ENCODE assay signal across 21 cellular contexts in genomic region chr1:177310326-177310725, GRCh38.
DNase-seq lines count a peak whose midpoint lies in the region; ATAC-seq and TF ChIP-seq lines count a peak whose summit lies in the region.
"Had no signal": no experiment of that assay in that cellular context is flagged by ENCODE, and none has a peak within 500 bp of the region (broad histone marks: within the 10 kb centered on the region; RNA-seq: fewer than 3 reads in every experiment).

No MANE protein-coding gene starts in this region.

- no peak for TF ChIP-seq CTCF in endodermal cell (conservative IDR thresholded peaks at IDR 0.05)

- H3K4me3 ChIP-seq in endodermal cell (ENCODE audit: low read length) = no peak overlapping the region
- H3K4me3 ChIP-seq: GM23338, left ventricle myocardium inferior, mucosa of descending colon, tibial artery had no signal

- intact Hi-C loops in left colon (cut with DNase I, micrococcal nuclease) = no loop called here

- H3K9me3 Mint-ChIP-seq in endodermal cell = no peaks in the 10 kb centered on the region
- H3K9me3 Mint-ChIP-seq: activated naive CD4-positive, alpha-beta T cell treated with anti-CD3 and anti-CD28 coated beads, Interleukin-2, amount 10 ng/mL, durations not matched to agents 7 days and 5 days; GM23338 had no signal

- H3K9ac ChIP-seq in endodermal cell (ENCODE audit: extremely low read depth, low read length, poor library complexity, severe bottlenecking) = no peak overlapping the region

- no peaks in the 10 kb centered on the region for H3K36me3 ChIP-seq in endodermal cell (ENCODE audit: control insufficient read depth, insufficient read depth, low read length)
- H3K36me3 ChIP-seq: left ventricle myocardium inferior, tibial artery had no signal

- peak; percentile 27 for DNase-seq in LHCN-M2 (ENCODE audit: low read depth)
- DNase-seq in endodermal cell = no peak
- DNase-seq in medulla oblongata (ENCODE audit: extremely low spot score) = peak; percentile 98
- peak; percentile 98 for DNase-seq in superior temporal gyrus (ENCODE audit: extremely low spot score)
- no peak for DNase-seq in COR-L47 (lab: John Stamatoyannopoulos, UW)
- DNase-seq in left colon = no peak
- DNase-seq: activated CD4-positive, alpha-beta T cell treated with anti-CD3 and anti-CD28 coated beads for 36 hours; activated naive CD4-positive, alpha-beta T cell treated with anti-CD3 and anti-CD28 coated beads, Interleukin-2, amount 10 ng/mL, durations not matched to agents 7 days and 5 days; activated T-cell treated with anti-CD3 and anti-CD28 coated beads, Interleukin-2, amount 50 U/mL, for 72 hours; aorta; DND-41; left ventricle myocardium inferior; mucosa of descending colon; NCI-H1105 treated with DMSO at 0.1 percent for 48 hours; NCI-H2107; stimulated activated CD4-positive, alpha-beta T cell treated with anti-CD3 and anti-CD28 coated beads, Interleukin-4, amount 100 ng/mL, for 1 hour; stimulated activated naive CD4-positive, alpha-beta T cell treated with Interleukin-2 at 50 U/mL for 16 hours; tibial artery had no signal

- H3K27ac Mint-ChIP-seq in endodermal cell = no peak overlapping the region
- H3K27ac Mint-ChIP-seq: activated CD4-positive, alpha-beta T cell treated with anti-CD3 and anti-CD28 coated beads for 36 hours; activated naive CD4-positive, alpha-beta T cell treated with anti-CD3 and anti-CD28 coated beads, Interleukin-2, amount 10 ng/mL, durations not matched to agents 7 days and 5 days; activated T-cell treated with anti-CD3 and anti-CD28 coated beads, Interleukin-2, amount 50 U/mL, for 72 hours; GM23338 had no signal

- no peak overlapping the region for H3K4me3 Mint-ChIP-seq in endodermal cell
- H3K4me3 Mint-ChIP-seq: activated CD4-positive, alpha-beta T cell treated with anti-CD3 and anti-CD28 coated beads for 36 hours; activated naive CD4-positive, alpha-beta T cell treated with anti-CD3 and anti-CD28 coated beads, Interleukin-2, amount 10 ng/mL, durations not matched to agents 7 days and 5 days; activated T-cell treated with anti-CD3 and anti-CD28 coated beads, Interleukin-2, amount 50 U/mL, for 72 hours; GM23338 had no signal

- no peak for ATAC-seq in left colon
- ATAC-seq in GM21723 (IDR thresholded peaks at IDR 0.05; ENCODE audit: unreplicated experiment) = no peak
- ATAC-seq: activated CD4-positive, alpha-beta T cell treated with anti-CD3 and anti-CD28 coated beads for 36 hours; activated T-cell treated with anti-CD3 and anti-CD28 coated beads, Interleukin-2, amount 50 U/mL, for 72 hours; GM23338; mucosa of descending colon; Panc1 had no signal

- H3K27ac ChIP-seq in endodermal cell (ENCODE audit: low read depth, low read length) = peak overlapping the region; percentile 36
- H3K27ac ChIP-seq: left ventricle myocardium inferior, tibial artery had no signal

- peaks cover 94% of the 10 kb centered on the region for H3K27me3 ChIP-seq in endodermal cell (ENCODE audit: control insufficient read depth, insufficient read depth, low read length, poor library complexity, severe bottlenecking)
- H3K27me3 ChIP-seq: tibial artery had no signal

- no peaks in the 10 kb centered on the region for H3K4me1 ChIP-seq in endodermal cell (ENCODE audit: control insufficient read depth, insufficient read depth, low read length)
- H3K4me1 ChIP-seq: left ventricle myocardium inferior, tibial artery had no signal

- H3K27me3 Mint-ChIP-seq in endodermal cell (ENCODE audit: insufficient read depth) = peaks cover 98% of the 10 kb centered on the region
- H3K27me3 Mint-ChIP-seq: activated naive CD4-positive, alpha-beta T cell treated with anti-CD3 and anti-CD28 coated beads, Interleukin-2, amount 10 ng/mL, durations not matched to agents 7 days and 5 days had no signal

- H3K36me3 Mint-ChIP-seq in endodermal cell (ENCODE audit: low read depth) = no peaks in the 10 kb centered on the region
- H3K36me3 Mint-ChIP-seq: activated naive CD4-positive, alpha-beta T cell treated with anti-CD3 and anti-CD28 coated beads, Interleukin-2, amount 10 ng/mL, durations not matched to agents 7 days and 5 days had no signal

- H3K9me3 ChIP-seq in endodermal cell (ENCODE audit: control insufficient read depth, low read length) = no peaks in the 10 kb centered on the region
- H3K9me3 ChIP-seq: left ventricle myocardium inferior, mucosa of descending colon, tibial artery had no signal

- WGBS in endodermal cell (ENCODE audit: insufficient coverage in 1 of 2, insufficient read length in 1 of 2), 2 experiments = 92 to 100% methylated on average over 1 of the region's 1 CpG

- H3K4me1 Mint-ChIP-seq in endodermal cell = peaks cover 8% of the 10 kb centered on the region
- H3K4me1 Mint-ChIP-seq: activated CD4-positive, alpha-beta T cell treated with anti-CD3 and anti-CD28 coated beads for 36 hours; activated naive CD4-positive, alpha-beta T cell treated with anti-CD3 and anti-CD28 coated beads, Interleukin-2, amount 10 ng/mL, durations not matched to agents 7 days and 5 days had no signal

Comparison
In these comparisons a context has a peak if more than half of its experiments do, and no peak if none do; other contexts are left out.
1. DNase-seq: peak in LHCN-M2 (single experiment), medulla oblongata (single experiment) and superior temporal gyrus (single experiment); none in endodermal cell (single experiment), COR-L47 (single experiment) and left colon (0 of 2).